ENCODE assay signal across 8 cellular contexts in genomic region chr16:68704232-68704867, GRCh38. TPM values are rescaled to one million over a fixed set of nuclear protein-coding genes. Genes with fewer than 3 reads are reported as not detected.
DNase-seq lines count a peak whose midpoint lies in the region; ATAC-seq and TF ChIP-seq lines count a peak whose summit lies in the region.

No MANE protein-coding gene starts in this region.

- no peak overlapping the region for H3K27ac ChIP-seq in AG04450 (ENCODE audit: low read depth, low read length)

- DNase-seq in AG04450 (ENCODE audit: low read depth, low spot score) (no peak), GM20000 (ENCODE audit: low spot score) (peak; percentile 74), NCI-H2196 treated with DMSO at 0.1 percent for 48 hours (lab: John Stamatoyannopoulos, UW; ENCODE audit: unreplicated experiment) (peak; percentile 46), activated B cell treated with CpG ODN at 0.5 μM for 24 hours (peak; percentile 48), cardiac fibroblast (ENCODE audit: low read depth in 2 of 2) (peak; percentile 72 to 73), left colon (peak; percentile 89 to 90)
- peak; percentile 28 to 63 for DNase-seq in stimulated activated CD4-positive, alpha-beta T cell treated with anti-CD3 and anti-CD28 coated beads, Interleukin-4, amount 100 ng/mL, for 4 hours

- POLR2A ChIA-PET in AG04450 (lab: Yijun Ruan, JAX) = no interaction called here
- POLR2A ChIA-PET in activated B cell treated with CpG ODN at 0.5 μM for 24 hours (lab: Charles Lee) = interaction anchor here (0.9 to 1.6 kb wide), 2 partner anchors 95 to 139 kb away, joined by 3 read pairs; partner anchors contain the start of gene TANGO6

- peaks cover 5% of the 10 kb centered on the region for H3K4me1 Mint-ChIP-seq in activated B cell treated with CpG ODN at 0.5 μM for 24 hours

- no peaks in the 10 kb centered on the region for H3K9me3 Mint-ChIP-seq in activated B cell treated with CpG ODN at 0.5 μM for 24 hours

- CTCF ChIA-PET in AG04450 (lab: Charles Lee) (interaction anchor here (0.6 to 1.4 kb wide), 4 partner anchors 8 to 419 kb away, joined by 3 to 7 read pairs (median 5); no protein-coding TSS in a partner anchor), activated B cell treated with CpG ODN at 0.5 μM for 24 hours (lab: Charles Lee) (interaction anchor here (1.2 to 1.5 kb wide), 2 partner anchors 93 to 97 kb away, joined by 3 read pairs; no protein-coding TSS in a partner anchor)

- ATAC-seq in activated B cell treated with CpG ODN at 0.5 μM for 24 hours (ENCODE audit: low read depth) = peak; percentile 58
- ATAC-seq in left colon = peak; percentile 84
- ATAC-seq in GM21526 (IDR thresholded peaks at IDR 0.05; ENCODE audit: low FRiP score, unreplicated experiment) = no peak

- H3K4me3 ChIP-seq in AG04450 (ENCODE audit: low read depth, low read length) (no peak overlapping the region), cardiac fibroblast (replicated peaks in 1 of 2; ENCODE audit: low read depth in 2 of 2, low read length in 2 of 2) (no peak overlapping the region)

- H3K4me3 Mint-ChIP-seq in activated B cell treated with CpG ODN at 0.5 μM for 24 hours = peak overlapping the region; percentile 36

- intact Hi-C loops in activated B cell treated with CpG ODN at 0.5 μM for 24 hours (cut with micrococcal nuclease) = loop anchor here (1.0 kb wide), 5 partner anchors 52 to 420 kb away; no protein-coding TSS in a partner anchor
- intact Hi-C loops in left colon (cut with DNase I, micrococcal nuclease) = loop anchor here in 1 of 2 donors (10.0 kb wide), 2 partner anchors 90 to 420 kb away; no protein-coding TSS in a partner anchor

- TF ChIP-seq CTCF in AG04450 (IDR thresholded peaks at IDR 0.05; ENCODE audit: low read depth, low read length) (peak; percentile 85), GM20000 (IDR thresholded peaks at IDR 0.05; ENCODE audit: extremely low read depth, missing control alignments) (peak; percentile 58), activated B cell treated with CpG ODN at 0.5 μM for 24 hours (IDR thresholded peaks at IDR 0.05) (no peak), cardiac fibroblast (IDR thresholded peaks at IDR 0.05; ENCODE audit: low read depth, low read length) (peak; percentile 86)

- H3K9me3 ChIP-seq in AG04450 (ENCODE audit: control insufficient read depth, insufficient read depth, low read length) = no peaks in the 10 kb centered on the region

- no peaks in the 10 kb centered on the region for H3K27me3 Mint-ChIP-seq in activated B cell treated with CpG ODN at 0.5 μM for 24 hours

- no peaks in the 10 kb centered on the region for H3K36me3 Mint-ChIP-seq in activated B cell treated with CpG ODN at 0.5 μM for 24 hours (ENCODE audit: low read depth)

- no peak overlapping the region for H3K27ac Mint-ChIP-seq in activated B cell treated with CpG ODN at 0.5 μM for 24 hours

- H3K27me3 ChIP-seq in AG04450 (ENCODE audit: control insufficient read depth, insufficient read depth, low read length) = no peaks in the 10 kb centered on the region

RNA-seq across cellular contexts. Expression of gene CDH1, which starts 32.7 kb away (rescaled TPM):
- polyA plus RNA-seq in AG04450 (2011; rRNA removed) = 0.06 TPM in 1 of 2 replicates, not detected in the other
- polyA minus RNA-seq in AG04450 (2011; rRNA and poly(A)+ RNA removed) = not detected in 2 replicates
- total RNA-seq in activated B cell treated with CpG ODN at 0.5 μM for 24 hours = 8.2 and 10.7 TPM in 2 replicates
- total RNA-seq in left colon = 100 to 1,000 TPM; 714 to 770 TPM

RNA-seq across cellular contexts. Expression of gene CDH3, which starts 59.2 kb away (rescaled TPM):
- polyA plus RNA-seq in AG04450 (2011; rRNA removed) = not detected in 2 replicates
- polyA minus RNA-seq in AG04450 (2011; rRNA and poly(A)+ RNA removed) = not detected in 2 replicates
- total RNA-seq in activated B cell treated with CpG ODN at 0.5 μM for 24 hours = not detected in 2 replicates
- under 1 TPM; 0.81 to 0.89 TPM for total RNA-seq in left colon

Comparison
In these comparisons a context has a peak if more than half of its experiments do, and no peak if none do; other contexts are left out.
1. RNA of gene CDH1, which starts 32.7 kb away (total RNA-seq): 714 to 770 TPM in left colon; 8.2 to 10.7 TPM in activated B cell treated with CpG ODN at 0.5 μM for 24 hours; every median in the first group is over 10 times any median in the second.